ENCODE assay signal across 20 cellular contexts in the genomic region with DNA sequence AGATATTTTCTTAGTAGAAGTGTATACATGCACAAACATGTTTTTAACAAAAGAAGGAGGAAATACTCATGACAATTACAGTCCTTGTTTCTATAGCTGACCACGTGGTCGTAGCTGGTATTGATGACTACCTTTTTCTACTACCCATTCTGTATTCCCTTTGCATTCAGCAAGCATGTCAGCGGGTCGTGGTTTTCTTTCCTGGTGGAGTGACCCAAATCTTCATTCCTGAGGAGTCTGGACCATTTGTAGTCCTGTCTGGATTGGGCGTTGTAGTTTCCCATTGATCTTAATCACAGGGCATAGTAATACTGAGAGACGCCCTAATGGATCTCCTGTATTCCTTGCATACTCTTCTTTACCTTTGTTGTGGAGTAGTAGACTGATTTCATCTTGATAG.
"Had no signal": no experiment of that assay in that cellular context is flagged by ENCODE, and none has a peak within 500 bp of the region (broad histone marks: within the 10 kb centered on the region; RNA-seq: fewer than 3 reads in every experiment).

No MANE protein-coding gene starts in this region.

- H3K27me3 ChIP-seq: SJSA1 had no signal

- ATAC-seq: HepG2 had no signal

- FAIRE-seq: HepG2, RCC 7860 had no signal

- H3K36me3 ChIP-seq: SJSA1 had no signal

- H3K4me3 ChIP-seq: SJSA1, SK-N-MC had no signal

- DNase-seq: IMR-90, Karpas-422, KG1, MM.1S, NCI-H1092 treated with DMSO at 0.1 percent for 48 hours, NCI-H1436, NCI-H187, NCI-H2029, NCI-H2171 treated with DMSO at 0.1 percent for 48 hours, NCI-H510A, NCI-H524 treated with DMSO at 0.1 percent for 48 hours, NCI-H69, NCI-H774, Right ventricle myocardium superior, RPMI8226, SIG-M5 had no signal

- H3K27ac ChIP-seq: SJSA1, SK-N-MC had no signal
